In genomic region chr22:50622723-50623327, GRCh38 we compare ENCODE assay signal across 8 cellular contexts. TPM values are rescaled to one million over a fixed set of nuclear protein-coding genes. Genes with fewer than 3 reads are reported as not detected.
DNase-seq lines count a peak whose midpoint lies in the region; ATAC-seq, FAIRE-seq and TF ChIP-seq lines count a peak whose summit lies in the region.

No MANE protein-coding gene starts in this region.

- DNase-seq in activated CD4-positive, alpha-beta T cell treated with anti-CD3 and anti-CD28 coated beads, Interleukin-2, amount 10 ng/mL, durations not matched to agents 7 days and 5 days: no peak
- DNase-seq in activated CD4-positive, alpha-beta T cell treated with anti-CD3 and anti-CD28 coated beads, Interleukin-2, amount 50 U/mL, for 1 hour: no peak
- DNase-seq in NCI-H510A treated with DMSO at 0.1 percent for 48 hours (lab: John Stamatoyannopoulos, UW) (peak; percentile 82), dorsolateral prefrontal cortex (peak in 1 of 10 donors; percentile 93), spleen (peak; percentile 82), ovary (no peak), frontal cortex (ENCODE audit: low spot score in 2 of 2) (no peak)

- H3K9me3 Mint-ChIP-seq in activated CD4-positive, alpha-beta T cell treated with anti-CD3 and anti-CD28 coated beads, Interleukin-2, amount 10 ng/mL, durations not matched to agents 7 days and 5 days: no peaks in the 10 kb centered on the region

- H3K9me3 ChIP-seq in spleen (no peaks in the 10 kb centered on the region), ovary (no peaks in the 10 kb centered on the region)

- no peak for ATAC-seq in HG02970 (IDR thresholded peaks at IDR 0.05; ENCODE audit: low FRiP score, unreplicated experiment)

- CTCF ChIA-PET in activated CD4-positive, alpha-beta T cell treated with anti-CD3 and anti-CD28 coated beads, Interleukin-2, amount 10 ng/mL, durations not matched to agents 7 days and 5 days (lab: Charles Lee): interaction anchor here (2.6 to 2.9 kb wide), 2 partner anchors 11 to 98 kb away, joined by 11 to 37 read pairs; partner anchors contain the start of gene SCO2

- no peak for FAIRE-seq in frontal cortex (lab: Jason Lieb, UNC)

- no peaks in the 10 kb centered on the region for H3K27me3 Mint-ChIP-seq in activated CD4-positive, alpha-beta T cell treated with anti-CD3 and anti-CD28 coated beads, Interleukin-2, amount 10 ng/mL, durations not matched to agents 7 days and 5 days

- no peaks in the 10 kb centered on the region for H3K27me3 ChIP-seq in dorsolateral prefrontal cortex
- H3K27me3 ChIP-seq in spleen (replicated peaks in 1 of 7): no peaks in the 10 kb centered on the region
- H3K27me3 ChIP-seq in ovary: no peaks in the 10 kb centered on the region

- TF ChIP-seq POLR2A in spleen (IDR thresholded peaks at IDR 0.05) (no peak), ovary (IDR thresholded peaks at IDR 0.05) (no peak)

- no peak overlapping the region for H3K4me3 ChIP-seq in dorsolateral prefrontal cortex
- peak overlapping the region in 1 of 8 donors; percentile 70 for H3K4me3 ChIP-seq in spleen
- no peak overlapping the region for H3K4me3 ChIP-seq in ovary

- TF ChIP-seq CTCF in dorsolateral prefrontal cortex (IDR thresholded peaks at IDR 0.05 in 54 of 56, conservative IDR thresholded peaks at IDR 0.05 in 2 of 56; ENCODE audit: low read depth in 1 of 56, partially characterized antibody in 56 of 56) (no peak), spleen (IDR thresholded peaks at IDR 0.05 in 8 of 11, conservative IDR thresholded peaks at IDR 0.05 in 3 of 11) (no peak), ovary (IDR thresholded peaks at IDR 0.05) (no peak)

- peaks cover 53% of the 10 kb centered on the region for H3K4me1 Mint-ChIP-seq in activated CD4-positive, alpha-beta T cell treated with anti-CD3 and anti-CD28 coated beads, Interleukin-2, amount 10 ng/mL, durations not matched to agents 7 days and 5 days

- H3K36me3 Mint-ChIP-seq in activated CD4-positive, alpha-beta T cell treated with anti-CD3 and anti-CD28 coated beads, Interleukin-2, amount 10 ng/mL, durations not matched to agents 7 days and 5 days (ENCODE audit: low read depth): peaks cover 19% of the 10 kb centered on the region

- TF ChIP-seq EP300 in ovary (IDR thresholded peaks at IDR 0.05): no peak

- POLR2A ChIA-PET in activated CD4-positive, alpha-beta T cell treated with anti-CD3 and anti-CD28 coated beads, Interleukin-2, amount 10 ng/mL, durations not matched to agents 7 days and 5 days (lab: Charles Lee): no interaction called here

- H3K4me3 Mint-ChIP-seq in activated CD4-positive, alpha-beta T cell treated with anti-CD3 and anti-CD28 coated beads, Interleukin-2, amount 10 ng/mL, durations not matched to agents 7 days and 5 days: peak overlapping the region; percentile 82

- 79 to 91% (median 84%) methylated on average over 16 of the region's 16 CpGs for WGBS in spleen, 5 donors
- WGBS in ovary, 3 donors: 38 to 60% (median 58%) methylated on average over 16 of the region's 16 CpGs

- H3K27ac Mint-ChIP-seq in activated CD4-positive, alpha-beta T cell treated with anti-CD3 and anti-CD28 coated beads, Interleukin-2, amount 10 ng/mL, durations not matched to agents 7 days and 5 days: peak overlapping the region; percentile 100

- H3K36me3 ChIP-seq in spleen: peaks cover 0 to 28% (median 15%) of the 10 kb centered on the region in 6 donors
- no peaks in the 10 kb centered on the region for H3K36me3 ChIP-seq in ovary

- H3K4me1 ChIP-seq in spleen (peaks cover 32 to 67% (median 52%) of the 10 kb centered on the region in 6 donors), ovary (ENCODE audit: insufficient read depth) (no peaks in the 10 kb centered on the region)

- peak overlapping the region in 35 of 59 donors; percentile 7 to 93 (median 62) for H3K27ac ChIP-seq in dorsolateral prefrontal cortex
- peak overlapping the region; percentile 70 to 93 (median 88) for H3K27ac ChIP-seq in spleen
- H3K27ac ChIP-seq in ovary: no peak overlapping the region

- intact Hi-C loops in dorsolateral prefrontal cortex (cut with DNase I) (loop anchor here (5.0 kb wide), 2 partner anchors 74 to 96 kb away; partner anchors contain the start of gene SCO2 (in 1 of the 2)), spleen (cut with DNase I; ENCODE audit: low total_unique reads) (no loop called here), ovary (cut with DNase I) (no loop called here)

RNA-seq across cellular contexts. Expression of gene ARSA, which starts 5.1 kb away (rescaled TPM):
- 10 to 100 TPM; 64.2 to 66.5 TPM for total RNA-seq in activated CD4-positive, alpha-beta T cell treated with anti-CD3 and anti-CD28 coated beads, Interleukin-2, amount 10 ng/mL, durations not matched to agents 7 days and 5 days
- total RNA-seq in dorsolateral prefrontal cortex (10 to 100 TPM; 32.1 to 72.7 (median 48.0) TPM), spleen (10 to 100 TPM; 51.0 to 80.2 (median 58.7) TPM), ovary (10 to 100 TPM; 11.9 to 51.6 (median 19.9) TPM), frontal cortex (4.5 TPM)
- polyA plus RNA-seq in spleen (100 to 1,000 TPM in 1 of 3 donors, 10 to 100 TPM in 2; 26.0 to 108 (median 86.7) TPM), ovary (10 to 100 TPM in 1 of 2 donors, 1 to 10 TPM in 1; 2.1 to 13.1 TPM)

RNA-seq across cellular contexts. Expression of gene MAPK8IP2, which starts 22.2 kb away (rescaled TPM):
- under 1 TPM; 0.29 to 0.37 TPM for total RNA-seq in activated CD4-positive, alpha-beta T cell treated with anti-CD3 and anti-CD28 coated beads, Interleukin-2, amount 10 ng/mL, durations not matched to agents 7 days and 5 days
- total RNA-seq in dorsolateral prefrontal cortex: 100 to 1,000 TPM in 119 of 120 experiments, 10 to 100 TPM in 1; 82.8 to 271 (median 217) TPM
- total RNA-seq in spleen: 1 to 10 TPM in 3 of 7 donors, under 1 TPM in 4; 0.64 to 2.7 (median 0.79) TPM
- polyA plus RNA-seq in spleen: under 1 TPM; 0.22 to 0.99 (median 0.29) TPM
- 10 to 100 TPM in 4 of 7 donors, 1 to 10 TPM in 3; 5.0 to 28.4 (median 13.2) TPM for total RNA-seq in ovary
- polyA plus RNA-seq in ovary: 1 to 10 TPM; 1.1 to 6.0 TPM
- 60.3 TPM for total RNA-seq in frontal cortex

RNA-seq across cellular contexts. Expression of gene CHKB, which starts 40.2 kb away (rescaled TPM):
- total RNA-seq in activated CD4-positive, alpha-beta T cell treated with anti-CD3 and anti-CD28 coated beads, Interleukin-2, amount 10 ng/mL, durations not matched to agents 7 days and 5 days: 100 to 1,000 TPM; 140 to 142 TPM
- total RNA-seq in dorsolateral prefrontal cortex: 100 to 1,000 TPM in 1 of 120 experiments, 10 to 100 TPM in 119; 36.7 to 115 (median 63.9) TPM
- total RNA-seq in spleen: 100 to 1,000 TPM in 5 of 7 donors, 10 to 100 TPM in 2; 94.4 to 142 (median 111) TPM
- 100 to 1,000 TPM; 161 to 502 (median 339) TPM for polyA plus RNA-seq in spleen
- 10 to 100 TPM; 34.9 to 73.2 (median 48.8) TPM for total RNA-seq in ovary
- 10 to 100 TPM; 42.2 to 44.2 TPM for polyA plus RNA-seq in ovary
- total RNA-seq in frontal cortex: 28.1 TPM

RNA-seq across cellular contexts. Expression of gene CPT1B, which starts 44.6 kb away (rescaled TPM):
- total RNA-seq in activated CD4-positive, alpha-beta T cell treated with anti-CD3 and anti-CD28 coated beads, Interleukin-2, amount 10 ng/mL, durations not matched to agents 7 days and 5 days: 100 to 1,000 TPM; 107 to 113 TPM
- 10 to 100 TPM; 16.1 to 79.3 (median 36.8) TPM for total RNA-seq in dorsolateral prefrontal cortex
- 10 to 100 TPM; 25.0 to 46.4 (median 31.5) TPM for total RNA-seq in spleen
- 10 to 100 TPM; 23.6 to 55.3 (median 37.0) TPM for polyA plus RNA-seq in spleen
- 10 to 100 TPM in 1 of 7 donors, 1 to 10 TPM in 6; 3.6 to 10.6 (median 5.2) TPM for total RNA-seq in ovary
- 1 to 10 TPM; 2.5 to 4.2 TPM for polyA plus RNA-seq in ovary
- total RNA-seq in frontal cortex: 5.7 TPM

RNA-seq across cellular contexts. Expression of gene SHANK3, which starts 49.8 kb away (rescaled TPM):
- total RNA-seq in activated CD4-positive, alpha-beta T cell treated with anti-CD3 and anti-CD28 coated beads, Interleukin-2, amount 10 ng/mL, durations not matched to agents 7 days and 5 days: under 1 TPM; 0.02 to 0.04 TPM
- 100 to 1,000 TPM in 90 of 120 experiments, 10 to 100 TPM in 30; 42.8 to 197 (median 115) TPM for total RNA-seq in dorsolateral prefrontal cortex
- 100 to 1,000 TPM in 3 of 7 donors, 10 to 100 TPM in 4; 55.5 to 264 (median 89.1) TPM for total RNA-seq in spleen
- polyA plus RNA-seq in spleen: 100 to 1,000 TPM in 1 of 3 donors, 10 to 100 TPM in 1, 1 to 10 TPM in 1; 9.9 to 112 (median 31.8) TPM
- 10 to 100 TPM in 2 of 7 donors, 1 to 10 TPM in 5; 2.6 to 23.2 (median 6.2) TPM for total RNA-seq in ovary
- 1 to 10 TPM; 2.7 to 9.8 TPM for polyA plus RNA-seq in ovary
- 4.1 TPM for total RNA-seq in frontal cortex

Comparison
In these comparisons a context has a peak if more than half of its experiments do, and no peak if none do; other contexts are left out.
1. DNase-seq: peak in NCI-H510A treated with DMSO at 0.1 percent for 48 hours (single experiment) and spleen (single experiment); none in activated CD4-positive, alpha-beta T cell treated with anti-CD3 and anti-CD28 coated beads, Interleukin-2, amount 10 ng/mL, durations not matched to agents 7 days and 5 days (single experiment), activated CD4-positive, alpha-beta T cell treated with anti-CD3 and anti-CD28 coated beads, Interleukin-2, amount 50 U/mL, for 1 hour (single experiment), ovary (0 of 5) and frontal cortex (0 of 2).
2. H3K27ac ChIP-seq: peak in dorsolateral prefrontal cortex (35 of 59) and spleen (8 of 8); none in ovary (0 of 2).
3. intact Hi-C loops: an anchor here in dorsolateral prefrontal cortex (5.0 kb wide); none called in spleen and ovary.